ENCODE assay signal across 34 cellular contexts in genomic region chr4:63919636-63920365, GRCh38.
"Had no signal": no experiment of that assay in that cellular context is flagged by ENCODE, and none has a peak within 500 bp of the region (broad histone marks: within the 10 kb centered on the region; RNA-seq: fewer than 3 reads in every experiment).

No MANE protein-coding gene starts in this region.

- H3K4me3 Mint-ChIP-seq: activated CD4-positive, alpha-beta T cell treated with anti-CD3 and anti-CD28 coated beads, Interleukin-2, amount 10 ng/mL, durations not matched to agents 7 days and 5 days; activated CD8-positive, alpha-beta T cell treated with anti-CD3 and anti-CD28 coated beads, Interleukin-2, amount 10 ng/mL, durations not matched to agents 7 days and 5 days; activated T-cell treated with anti-CD3 and anti-CD28 coated beads, Interleukin-2, amount 50 U/mL, for 24 hours had no signal

- FAIRE-seq: astrocyte, RCC 7860 had no signal

- H3K4me1 ChIP-seq: adrenal gland, body of pancreas, breast epithelium had no signal

- H3K27me3 ChIP-seq: adrenal gland, body of pancreas, breast epithelium, MG63 had no signal

- H3K9me3 ChIP-seq: adrenal gland, body of pancreas, breast epithelium, MG63 had no signal

- ATAC-seq: activated CD8-positive, alpha-beta T cell treated with anti-CD3 and anti-CD28 coated beads, Interleukin-2, amount 10 ng/mL, durations not matched to agents 7 days and 5 days; activated naive CD4-positive, alpha-beta T cell treated with anti-CD3 and anti-CD28 coated beads, Interleukin-2, amount 50 U/mL, for 72 hours; body of pancreas had no signal

- H3K36me3 ChIP-seq: adrenal gland, breast epithelium, MG63, WERI-Rb-1 had no signal

- DNase-seq: activated CD4-positive, alpha-beta T cell treated with anti-CD3 and anti-CD28 coated beads, Interleukin-2, amount 10 ng/mL, durations not matched to agents 7 days and 5 days; activated CD4-positive, alpha-beta T cell treated with anti-CD3 and anti-CD28 coated beads, Interleukin-2, amount 50 U/mL, for 48 hours; activated CD8-positive, alpha-beta T cell treated with anti-CD3 and anti-CD28 coated beads, Interleukin-2, amount 10 ng/mL, durations not matched to agents 7 days and 5 days; activated gamma-delta T cell; activated naive CD4-positive, alpha-beta T cell treated with Interleukin-2 at 50 U/mL for 16 hours; activated T-cell treated with anti-CD3 and anti-CD28 coated beads, Interleukin-2, amount 50 U/mL, for 24 hours; adrenal gland; body of pancreas; caudate nucleus; Karpas-422; KBM-7; MG63; NCI-H1048; NCI-H1105 treated with DMSO at 0.1 percent for 48 hours; NCI-H1436; NCI-H1694; NCI-H1930; NCI-H2081 treated with DMSO at 0.1 percent for 48 hours; NCI-H345; NCI-H524 treated with DMSO at 0.1 percent for 48 hours; NCI-H748 treated with DMSO at 0.1 percent for 48 hours; NK-92 treated with Interleukin-12 subunit alpha and Interleukin-12 subunit beta, amount 100 ng/mL, for 24 hours; PC-9; Right ventricle myocardium superior; SW 1271; T-helper 1 cell; T-helper 2 cell; T1000; WERI-Rb-1 had no signal

- H3K27ac Mint-ChIP-seq: activated CD4-positive, alpha-beta T cell treated with anti-CD3 and anti-CD28 coated beads, Interleukin-2, amount 10 ng/mL, durations not matched to agents 7 days and 5 days; activated CD8-positive, alpha-beta T cell treated with anti-CD3 and anti-CD28 coated beads, Interleukin-2, amount 10 ng/mL, durations not matched to agents 7 days and 5 days; activated naive CD4-positive, alpha-beta T cell treated with anti-CD3 and anti-CD28 coated beads, Interleukin-2, amount 50 U/mL, for 72 hours; activated T-cell treated with anti-CD3 and anti-CD28 coated beads, Interleukin-2, amount 50 U/mL, for 24 hours; activated T-helper 2 cell treated with anti-CD3 and anti-CD28 coated beads, Interferon-gamma antibody, Interleukin-2, Interleukin-4, amounts not matched to agents 10 μg/mL and 5 μg/mL and 100 μg/mL, durations not matched to agents 14 hours and 24 hours and 36 hours had no signal

- H3K4me3 ChIP-seq: adrenal gland, body of pancreas, breast epithelium, MG63, PC-9 had no signal

- H3K9me3 Mint-ChIP-seq: activated CD4-positive, alpha-beta T cell treated with anti-CD3 and anti-CD28 coated beads, Interleukin-2, amount 10 ng/mL, durations not matched to agents 7 days and 5 days had no signal

- H2AFZ ChIP-seq: PC-9 had no signal

- H3K4me1 Mint-ChIP-seq: activated CD4-positive, alpha-beta T cell treated with anti-CD3 and anti-CD28 coated beads, Interleukin-2, amount 10 ng/mL, durations not matched to agents 7 days and 5 days had no signal

- H3K4me2 ChIP-seq: PC-9 had no signal

- H3K27me3 Mint-ChIP-seq: activated CD4-positive, alpha-beta T cell treated with anti-CD3 and anti-CD28 coated beads, Interleukin-2, amount 10 ng/mL, durations not matched to agents 7 days and 5 days; activated T-cell treated with anti-CD3 and anti-CD28 coated beads, Interleukin-2, amount 50 U/mL, for 24 hours had no signal

- H3K27ac ChIP-seq: adrenal gland, body of pancreas, breast epithelium, PC-9, WERI-Rb-1 had no signal
